Comparison of ENCODE assay signal across 9 cellular contexts in the genomic region with DNA sequence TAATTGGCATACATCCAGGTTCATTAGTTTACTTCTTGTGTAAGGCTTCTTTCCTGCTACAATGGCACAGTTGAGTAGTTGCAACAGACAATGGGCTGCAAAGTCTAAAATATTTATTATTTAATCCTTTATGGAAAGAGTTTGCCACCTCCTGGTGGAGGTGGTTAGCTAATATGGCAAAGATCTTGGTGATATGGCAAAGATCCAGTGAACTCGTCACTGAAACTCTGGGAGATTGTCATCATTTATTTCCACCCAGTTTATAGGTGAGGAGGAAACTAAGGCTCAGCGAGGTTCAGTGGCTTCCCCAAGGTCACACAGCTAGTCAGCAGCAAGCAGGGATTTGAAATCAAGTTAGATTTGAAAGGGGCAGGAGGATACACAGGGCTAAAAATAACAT. TPM values are rescaled to one million over a fixed set of nuclear protein-coding genes. Genes with fewer than 3 reads are reported as not detected.
DNase-seq lines count a peak whose midpoint lies in the region; ATAC-seq and TF ChIP-seq lines count a peak whose summit lies in the region.
"Had no signal": no experiment of that assay in that cellular context is flagged by ENCODE, and none has a peak within 500 bp of the region (broad histone marks: within the 10 kb centered on the region; RNA-seq: fewer than 3 reads in every experiment).

No MANE protein-coding gene starts in this region.

- no peak overlapping the region for H3K27ac ChIP-seq in tibial artery

- peak; percentile 39 for DNase-seq in activated naive CD4-positive, alpha-beta T cell treated with anti-CD3 and anti-CD28 coated beads, Interleukin-2, amount 10 ng/mL, durations not matched to agents 7 days and 5 days
- no peak for DNase-seq in activated naive CD4-positive, alpha-beta T cell treated with anti-CD3 and anti-CD28 coated beads, Interleukin-2, amount 50 U/mL, for 16 hours
- DNase-seq in SW480 (ENCODE audit: low spot score) (peak; percentile 24), fibroblast of villous mesenchyme (ENCODE audit: low read depth) (peak; percentile 43), tibial artery (peak in 1 of 2 donors; percentile 15), SKM-1 (lab: John Stamatoyannopoulos, UW; ENCODE audit: unreplicated experiment) (no peak)
- no peak for DNase-seq in stimulated activated CD4-positive, alpha-beta T cell treated with anti-CD3 and anti-CD28 coated beads, Interleukin-4, amount 100 ng/mL, for 24 hours
- no peak for DNase-seq in activated T-cell treated with anti-CD3 and anti-CD28 coated beads, Interleukin-2, amount 50 U/mL, for 72 hours
- DNase-seq: DMS79 had no signal

- no peaks in the 10 kb centered on the region for H3K9me3 ChIP-seq in tibial artery

- H3K4me1 ChIP-seq in tibial artery, result peaks cover 0 to 9% (median 1%) of the 10 kb centered on the region in 4 donors

- no peaks in the 10 kb centered on the region for H3K36me3 ChIP-seq in tibial artery

- no peak for ATAC-seq in activated T-cell treated with anti-CD3 and anti-CD28 coated beads, Interleukin-2, amount 50 U/mL, for 72 hours (replicated peaks in 1 of 2)

- H3K4me3 ChIP-seq in fibroblast of villous mesenchyme (ENCODE audit: low read depth, low read length) (no peak overlapping the region), tibial artery (no peak overlapping the region)

- H3K27ac Mint-ChIP-seq in activated naive CD4-positive, alpha-beta T cell treated with anti-CD3 and anti-CD28 coated beads, Interleukin-2, amount 10 ng/mL, durations not matched to agents 7 days and 5 days, result no peak overlapping the region
- no peak overlapping the region for H3K27ac Mint-ChIP-seq in activated T-cell treated with anti-CD3 and anti-CD28 coated beads, Interleukin-2, amount 50 U/mL, for 72 hours

- TF ChIP-seq CTCF in fibroblast of villous mesenchyme (IDR thresholded peaks at IDR 0.05; ENCODE audit: insufficient read depth, low read depth, low read length) (peak; percentile 32), tibial artery (IDR thresholded peaks at IDR 0.05) (peak; percentile 45 to 65)

- no peaks in the 10 kb centered on the region for H3K27me3 ChIP-seq in tibial artery

- intact Hi-C loops in tibial artery (cut with DNase I; ENCODE audit: low total_unique reads), result no loop called here

- H3K9me3 Mint-ChIP-seq in activated naive CD4-positive, alpha-beta T cell treated with anti-CD3 and anti-CD28 coated beads, Interleukin-2, amount 10 ng/mL, durations not matched to agents 7 days and 5 days, result no peaks in the 10 kb centered on the region
- H3K9me3 Mint-ChIP-seq in activated T-cell treated with anti-CD3 and anti-CD28 coated beads, Interleukin-2, amount 50 U/mL, for 72 hours, result peaks cover 0 to 2% of the 10 kb centered on the region in 2 donors

- H3K27me3 Mint-ChIP-seq in activated naive CD4-positive, alpha-beta T cell treated with anti-CD3 and anti-CD28 coated beads, Interleukin-2, amount 10 ng/mL, durations not matched to agents 7 days and 5 days, result peaks cover 42% of the 10 kb centered on the region
- peaks cover 16% of the 10 kb centered on the region for H3K27me3 Mint-ChIP-seq in activated T-cell treated with anti-CD3 and anti-CD28 coated beads, Interleukin-2, amount 50 U/mL, for 72 hours (ENCODE audit: low read depth)

- H3K4me3 Mint-ChIP-seq in activated naive CD4-positive, alpha-beta T cell treated with anti-CD3 and anti-CD28 coated beads, Interleukin-2, amount 10 ng/mL, durations not matched to agents 7 days and 5 days, result no peak overlapping the region
- no peak overlapping the region for H3K4me3 Mint-ChIP-seq in activated T-cell treated with anti-CD3 and anti-CD28 coated beads, Interleukin-2, amount 50 U/mL, for 72 hours

- H3K36me3 Mint-ChIP-seq in activated naive CD4-positive, alpha-beta T cell treated with anti-CD3 and anti-CD28 coated beads, Interleukin-2, amount 10 ng/mL, durations not matched to agents 7 days and 5 days, result no peaks in the 10 kb centered on the region
- no peaks in the 10 kb centered on the region for H3K36me3 Mint-ChIP-seq in activated T-cell treated with anti-CD3 and anti-CD28 coated beads, Interleukin-2, amount 50 U/mL, for 72 hours (ENCODE audit: insufficient read depth in 2 of 2)

- H3K4me1 Mint-ChIP-seq in activated naive CD4-positive, alpha-beta T cell treated with anti-CD3 and anti-CD28 coated beads, Interleukin-2, amount 10 ng/mL, durations not matched to agents 7 days and 5 days, result no peaks in the 10 kb centered on the region
- peaks cover 23% of the 10 kb centered on the region for H3K4me1 Mint-ChIP-seq in activated T-cell treated with anti-CD3 and anti-CD28 coated beads, Interleukin-2, amount 50 U/mL, for 72 hours (ENCODE audit: low read depth)

- CTCF ChIA-PET in activated naive CD4-positive, alpha-beta T cell treated with anti-CD3 and anti-CD28 coated beads, Interleukin-2, amount 10 ng/mL, durations not matched to agents 7 days and 5 days (lab: Charles Lee), result interaction anchor here (1.0 to 4.3 kb wide), 12 partner anchors 22 to 141 kb away, joined by 3 to 23 read pairs (median 4); no protein-coding TSS in a partner anchor

RNA-seq across cellular contexts. Expression of gene IFFO2, which starts 16.1 kb away (rescaled TPM):
- total RNA-seq in fibroblast of villous mesenchyme, result 11.2 and 15.5 TPM in 2 replicates
- total RNA-seq in activated T-cell treated with anti-CD3 and anti-CD28 coated beads, Interleukin-2, amount 50 U/mL, for 72 hours, result 10 to 100 TPM; 69.2 to 79.1 TPM

Comparison
In these comparisons a context has a peak if more than half of its experiments do, and no peak if none do; other contexts are left out.
1. DNase-seq: peak in activated naive CD4-positive, alpha-beta T cell treated with anti-CD3 and anti-CD28 coated beads, Interleukin-2, amount 10 ng/mL, durations not matched to agents 7 days and 5 days (single experiment), SW480 (single experiment) and fibroblast of villous mesenchyme (single experiment); none in activated naive CD4-positive, alpha-beta T cell treated with anti-CD3 and anti-CD28 coated beads, Interleukin-2, amount 50 U/mL, for 16 hours (single experiment), SKM-1 (single experiment), stimulated activated CD4-positive, alpha-beta T cell treated with anti-CD3 and anti-CD28 coated beads, Interleukin-4, amount 100 ng/mL, for 24 hours (single experiment) and activated T-cell treated with anti-CD3 and anti-CD28 coated beads, Interleukin-2, amount 50 U/mL, for 72 hours (0 of 2).